Comparison of ENCODE assay signal across 8 cellular contexts in the genomic region with DNA sequence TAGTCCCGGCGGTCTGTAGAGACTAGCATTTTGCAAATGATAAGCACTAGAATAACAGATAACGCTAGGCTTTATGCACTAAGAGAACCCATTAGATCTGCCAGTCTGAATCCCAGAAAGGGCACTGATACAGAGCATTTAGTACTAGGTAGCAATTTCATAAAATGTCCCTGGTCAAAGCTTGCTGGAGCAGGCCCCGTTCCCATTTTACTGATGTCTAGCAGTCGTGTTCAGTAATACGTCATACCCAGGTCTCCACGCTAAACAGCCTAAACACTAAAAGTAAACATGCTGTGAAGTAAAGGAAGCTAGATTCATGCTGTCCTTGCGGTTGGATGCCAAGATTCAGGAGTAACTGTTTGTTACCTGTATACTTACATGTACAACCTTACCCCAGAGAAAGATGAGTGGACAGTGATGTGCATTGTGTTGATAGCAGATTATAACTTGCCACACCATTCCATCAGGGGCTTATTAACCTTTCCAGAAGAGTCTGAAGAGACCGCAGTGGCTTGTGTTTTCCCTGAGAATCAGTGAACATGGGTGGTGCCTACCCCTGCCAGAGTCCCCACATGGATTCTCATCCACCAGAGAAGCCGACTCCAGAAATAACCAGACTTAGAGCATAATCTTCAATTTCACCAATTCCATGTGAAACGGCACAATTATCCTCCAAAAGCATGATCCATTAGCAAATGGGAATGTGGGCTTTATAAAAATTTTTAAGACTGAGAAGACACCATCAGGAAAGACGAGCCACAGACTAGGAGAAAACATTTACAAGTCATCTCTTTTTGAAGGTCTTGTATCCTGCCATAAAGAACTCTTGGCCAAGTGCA. TPM values are rescaled to one million over a fixed set of nuclear protein-coding genes. Genes with fewer than 3 reads are reported as not detected.
A peak's percentile ranks its signal among the peaks of the same experiment; 100 is the strongest.
DNase-seq lines count a peak whose midpoint lies in the region; ATAC-seq, FAIRE-seq and TF ChIP-seq lines count a peak whose summit lies in the region.

No MANE protein-coding gene starts in this region.

- H3K27me3 Mint-ChIP-seq in activated T-cell treated with anti-CD3 and anti-CD28 coated beads, Interleukin-2, amount 50 U/mL, for 24 hours: no peaks in the 10 kb centered on the region
- H3K27me3 Mint-ChIP-seq in stimulated activated naive CD8-positive, alpha-beta T cell treated with anti-CD3 and anti-CD28 coated beads, Interleukin-15, Interleukin-2, amounts not matched to agents 100 ng/mL and 50 ng/mL, for 24 hours: no peaks in the 10 kb centered on the region

- no peak for TF ChIP-seq CTCF in OCI-LY3 (IDR thresholded peaks at IDR 0.05; ENCODE audit: low read depth, low read length)
- TF ChIP-seq CTCF in body of pancreas (IDR thresholded peaks at IDR 0.05): no peak

- peak; percentile 68 for DNase-seq in activated T-cell treated with anti-CD3 and anti-CD28 coated beads, Interleukin-2, amount 50 U/mL, for 24 hours
- DNase-seq in activated T-cell treated with anti-CD3 and anti-CD28 coated beads, Interleukin-2, amount 50 U/mL, for 1 hour: no peak
- DNase-seq in body of pancreas (no peak), HTR-8/SVneo (ENCODE audit: insufficient read length, low spot score) (no peak)

- H3K27me3 ChIP-seq in OCI-LY3 (ENCODE audit: low read depth, low read length) (no peaks in the 10 kb centered on the region), body of pancreas (no peaks in the 10 kb centered on the region)

- ATAC-seq in body of pancreas (no peak), GM21825 (IDR thresholded peaks at IDR 0.05; ENCODE audit: unreplicated experiment) (no peak), GM21786 (IDR thresholded peaks at IDR 0.05; ENCODE audit: unreplicated experiment) (no peak)

- H4K20me1 ChIP-seq in OCI-LY3 (ENCODE audit: insufficient read depth, low read length): peaks cover 36% of the 10 kb centered on the region

- H2AFZ ChIP-seq in OCI-LY3 (ENCODE audit: low read depth, low read length): no peak overlapping the region

- H3K4me2 ChIP-seq in OCI-LY3 (ENCODE audit: low read length): no peak overlapping the region

- TF ChIP-seq POLR2A in body of pancreas (IDR thresholded peaks at IDR 0.05): peak in 2 of 3 donors; percentile 7 to 15

- H3K36me3 ChIP-seq in OCI-LY3 (replicated peaks; ENCODE audit: low read depth, low read length) (peaks cover 66% of the 10 kb centered on the region), body of pancreas (replicated peaks in 1 of 2; ENCODE audit: insufficient read depth in 1 of 2, low read depth in 2 of 2) (peaks cover 17 to 33% of the 10 kb centered on the region in 2 donors)

- H3K9me3 ChIP-seq in OCI-LY3 (ENCODE audit: insufficient read depth, low read length) (no peaks in the 10 kb centered on the region), body of pancreas (no peaks in the 10 kb centered on the region)

- H3K36me3 Mint-ChIP-seq in activated T-cell treated with anti-CD3 and anti-CD28 coated beads, Interleukin-2, amount 50 U/mL, for 24 hours (ENCODE audit: low read depth): peaks cover 71% of the 10 kb centered on the region
- H3K36me3 Mint-ChIP-seq in stimulated activated naive CD8-positive, alpha-beta T cell treated with anti-CD3 and anti-CD28 coated beads, Interleukin-15, Interleukin-2, amounts not matched to agents 100 ng/mL and 50 ng/mL, for 24 hours (ENCODE audit: low read depth): peaks cover 65% of the 10 kb centered on the region

- FAIRE-seq in HTR-8/SVneo (lab: Jason Lieb, UNC): no peak

- WGBS in body of pancreas, 2 donors: 52 to 57% methylated on average over 12 of the region's 12 CpGs

- peak overlapping the region; percentile 99 for H3K27ac Mint-ChIP-seq in activated T-cell treated with anti-CD3 and anti-CD28 coated beads, Interleukin-2, amount 50 U/mL, for 24 hours
- peak overlapping the region; percentile 100 for H3K27ac Mint-ChIP-seq in stimulated activated naive CD8-positive, alpha-beta T cell treated with anti-CD3 and anti-CD28 coated beads, Interleukin-15, Interleukin-2, amounts not matched to agents 100 ng/mL and 50 ng/mL, for 24 hours

- peak overlapping the region; percentile 97 for H3K4me3 Mint-ChIP-seq in activated T-cell treated with anti-CD3 and anti-CD28 coated beads, Interleukin-2, amount 50 U/mL, for 24 hours
- H3K4me3 Mint-ChIP-seq in stimulated activated naive CD8-positive, alpha-beta T cell treated with anti-CD3 and anti-CD28 coated beads, Interleukin-15, Interleukin-2, amounts not matched to agents 100 ng/mL and 50 ng/mL, for 24 hours: peak overlapping the region; percentile 60

- H3K9me3 Mint-ChIP-seq in activated T-cell treated with anti-CD3 and anti-CD28 coated beads, Interleukin-2, amount 50 U/mL, for 24 hours: no peaks in the 10 kb centered on the region
- no peaks in the 10 kb centered on the region for H3K9me3 Mint-ChIP-seq in stimulated activated naive CD8-positive, alpha-beta T cell treated with anti-CD3 and anti-CD28 coated beads, Interleukin-15, Interleukin-2, amounts not matched to agents 100 ng/mL and 50 ng/mL, for 24 hours

- H3K4me3 ChIP-seq in OCI-LY3 (ENCODE audit: low read length) (no peak overlapping the region), body of pancreas (no peak overlapping the region)

- H3K27ac ChIP-seq in OCI-LY3 (ENCODE audit: low read length) (peak overlapping the region; percentile 39), body of pancreas (peak overlapping the region in 1 of 4 donors; percentile 36)

- intact Hi-C loops in body of pancreas (cut with DNase I): no loop called here

- no peak overlapping the region for H3K9ac ChIP-seq in OCI-LY3 (ENCODE audit: low read length)

- H3K4me1 Mint-ChIP-seq in activated T-cell treated with anti-CD3 and anti-CD28 coated beads, Interleukin-2, amount 50 U/mL, for 24 hours (ENCODE audit: low read depth): peaks cover 41% of the 10 kb centered on the region
- H3K4me1 Mint-ChIP-seq in stimulated activated naive CD8-positive, alpha-beta T cell treated with anti-CD3 and anti-CD28 coated beads, Interleukin-15, Interleukin-2, amounts not matched to agents 100 ng/mL and 50 ng/mL, for 24 hours (ENCODE audit: low read depth): peaks cover 65% of the 10 kb centered on the region

- H3K4me1 ChIP-seq in OCI-LY3 (ENCODE audit: low read length) (peaks cover 28% of the 10 kb centered on the region), body of pancreas (peaks cover 50% of the 10 kb centered on the region)

- H3K79me2 ChIP-seq in OCI-LY3 (ENCODE audit: low read length): peaks cover 53% of the 10 kb centered on the region

RNA-seq across cellular contexts. Expression of a gene that starts 3.4 kb away (rescaled TPM):
- 1,000 to 10,000 TPM; 1,400 to 1,772 TPM for total RNA-seq in body of pancreas

RNA-seq across cellular contexts. Expression of a gene that starts 5.4 kb away (rescaled TPM):
- 1,000 to 10,000 TPM; 1,758 to 2,456 TPM for total RNA-seq in body of pancreas

RNA-seq across cellular contexts. Expression of a gene that starts 18.8 kb away (rescaled TPM):
- total RNA-seq in body of pancreas: under 1 TPM; 0.52 to 0.66 TPM

RNA-seq across cellular contexts. Expression of a gene that starts 19.7 kb away (rescaled TPM):
- 100 to 1,000 TPM; 117 to 121 TPM for total RNA-seq in body of pancreas

RNA-seq across cellular contexts. Expression of a gene that starts 35.0 kb away (rescaled TPM):
- 10 to 100 TPM; 11.9 to 39.9 TPM for total RNA-seq in body of pancreas
